Comparison of ENCODE assay signal across 1 cellular context in the genomic region with DNA sequence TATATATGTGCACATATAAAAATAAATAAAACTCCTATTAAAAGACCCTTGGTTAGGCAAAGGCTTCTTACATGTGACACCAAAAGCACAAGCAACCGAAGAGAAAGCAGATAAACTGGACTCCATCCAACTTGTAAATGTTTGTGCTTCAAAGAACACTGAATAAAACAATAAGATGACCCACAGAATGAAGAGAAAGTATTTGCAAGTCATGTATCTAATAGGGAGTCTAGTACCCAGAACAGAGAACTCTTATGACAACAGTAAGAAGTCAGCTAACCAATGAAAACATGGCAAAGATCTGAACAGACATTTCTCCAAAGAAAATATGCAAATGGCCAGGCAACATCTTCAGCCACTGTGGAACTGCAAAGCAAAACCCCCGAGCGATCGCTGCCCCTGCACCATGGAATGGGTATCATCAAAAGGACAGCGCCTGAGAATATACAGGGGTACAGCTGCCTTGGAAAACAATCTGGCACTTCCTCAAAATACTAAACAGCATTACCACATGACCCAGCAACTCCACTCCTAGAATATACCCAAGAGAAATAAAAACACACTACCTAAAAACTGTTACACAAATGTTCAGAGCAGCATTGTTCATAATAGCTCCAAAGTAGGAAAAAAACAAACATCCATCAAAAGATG.
A peak's percentile ranks its signal among the peaks of the same experiment; 100 is the strongest.
TF ChIP-seq lines count a peak whose summit lies in the region.

No MANE protein-coding gene starts in this region.

TF ChIP-seq in GM12878, 131 proteins besides CTCF, POLR2A, EP300 and RAD21:
- peak; percentile 36; the same call in 1 of the 2 replicates for TF ChIP-seq SPI1 (IDR thresholded peaks at IDR 0.05; ENCODE audit: borderline replicate concordance, insufficient read depth, low read depth, low read length)
- TF ChIP-seq, protein P1, sequence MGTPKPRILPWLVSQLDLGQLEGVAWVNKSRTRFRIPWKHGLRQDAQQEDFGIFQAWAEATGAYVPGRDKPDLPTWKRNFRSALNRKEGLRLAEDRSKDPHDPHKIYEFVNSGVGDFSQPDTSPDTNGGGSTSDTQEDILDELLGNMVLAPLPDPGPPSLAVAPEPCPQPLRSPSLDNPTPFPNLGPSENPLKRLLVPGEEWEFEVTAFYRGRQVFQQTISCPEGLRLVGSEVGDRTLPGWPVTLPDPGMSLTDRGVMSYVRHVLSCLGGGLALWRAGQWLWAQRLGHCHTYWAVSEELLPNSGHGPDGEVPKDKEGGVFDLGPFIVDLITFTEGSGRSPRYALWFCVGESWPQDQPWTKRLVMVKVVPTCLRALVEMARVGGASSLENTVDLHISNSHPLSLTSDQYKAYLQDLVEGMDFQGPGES (IDR thresholded peaks at IDR 0.05): no peak
